Comparison of ENCODE assay signal across 1 cellular context in the genomic region with DNA sequence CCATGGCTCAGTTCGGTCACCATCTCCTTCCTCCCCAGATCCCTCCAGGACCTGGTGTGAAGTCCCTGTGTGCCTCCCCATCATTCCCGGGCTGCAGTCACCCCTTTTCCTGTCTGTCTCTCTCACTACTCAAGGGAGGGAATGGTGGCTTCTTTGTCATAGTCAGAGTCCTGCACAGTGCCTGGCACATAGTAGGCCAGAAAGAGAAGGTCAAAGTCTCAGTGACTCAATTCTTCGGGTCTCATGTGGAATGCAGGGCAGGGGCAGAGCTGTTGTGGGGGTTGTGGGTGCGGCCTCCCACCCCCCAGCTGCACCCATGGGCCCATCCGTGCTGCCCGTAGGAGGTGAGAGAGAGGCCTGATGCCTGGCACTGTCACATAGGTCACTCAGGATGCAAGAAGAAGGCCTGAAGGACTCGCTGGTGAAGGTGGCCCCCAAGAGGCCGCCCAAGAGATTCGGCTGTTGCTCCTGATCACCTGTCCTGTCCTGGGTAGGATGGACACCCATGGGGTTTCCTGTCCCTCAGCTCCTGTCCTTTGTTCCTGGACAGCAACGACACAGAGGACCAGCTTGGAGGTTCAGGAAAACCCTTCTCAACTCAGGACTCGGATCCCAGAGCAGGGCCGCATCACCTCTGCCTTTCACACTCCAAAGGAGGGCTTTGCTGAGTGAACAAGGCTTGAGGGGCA.
A peak's percentile ranks its signal among the peaks of the same experiment; 100 is the strongest.
TF ChIP-seq lines count a peak whose summit lies in the region.

No MANE protein-coding gene starts in this region.

TF ChIP-seq in HepG2, 621 proteins besides CTCF, POLR2A, EP300 and RAD21:
- TF ChIP-seq STAG1 (CRISPR knock-in tag; IDR thresholded peaks at IDR 0.05) (peak; percentile 45), ZKSCAN1 (IDR thresholded peaks at IDR 0.05; ENCODE audit: low read length) (peak; percentile 72; the same call in 1 of the 2 replicates)
- TF ChIP-seq, protein P1, sequence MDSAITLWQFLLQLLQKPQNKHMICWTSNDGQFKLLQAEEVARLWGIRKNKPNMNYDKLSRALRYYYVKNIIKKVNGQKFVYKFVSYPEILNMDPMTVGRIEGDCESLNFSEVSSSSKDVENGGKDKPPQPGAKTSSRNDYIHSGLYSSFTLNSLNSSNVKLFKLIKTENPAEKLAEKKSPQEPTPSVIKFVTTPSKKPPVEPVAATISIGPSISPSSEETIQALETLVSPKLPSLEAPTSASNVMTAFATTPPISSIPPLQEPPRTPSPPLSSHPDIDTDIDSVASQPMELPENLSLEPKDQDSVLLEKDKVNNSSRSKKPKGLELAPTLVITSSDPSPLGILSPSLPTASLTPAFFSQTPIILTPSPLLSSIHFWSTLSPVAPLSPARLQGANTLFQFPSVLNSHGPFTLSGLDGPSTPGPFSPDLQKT (CRISPR knock-in tag; IDR thresholded peaks at IDR 0.05; ENCODE audit: borderline replicate concordance): no peak
